1 cellular context compared by ENCODE assay signal in the genomic region with DNA sequence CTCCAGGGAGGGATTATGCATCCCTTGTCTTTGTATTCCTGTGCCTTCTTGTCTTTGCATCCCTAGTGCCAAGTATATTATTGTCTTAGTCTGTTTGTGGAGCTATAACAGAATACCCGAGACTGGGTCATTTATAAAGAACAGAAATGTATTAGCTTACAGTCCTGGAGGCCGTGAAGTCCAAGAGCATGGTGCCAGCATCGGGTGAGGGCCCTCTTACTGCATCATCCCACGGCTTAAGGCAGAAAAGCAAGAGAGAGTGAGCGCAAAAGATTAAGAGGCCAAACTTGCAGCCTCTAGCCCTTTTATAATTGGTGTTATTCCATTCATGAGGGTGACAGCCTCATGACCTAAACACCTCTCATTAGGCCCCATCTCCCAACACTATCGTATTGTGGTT.
TF ChIP-seq lines count a peak whose summit lies in the region.

No MANE protein-coding gene starts in this region.

TF ChIP-seq in K562, 482 proteins besides CTCF, POLR2A, EP300 and RAD21:
- TF ChIP-seq, protein P1, sequence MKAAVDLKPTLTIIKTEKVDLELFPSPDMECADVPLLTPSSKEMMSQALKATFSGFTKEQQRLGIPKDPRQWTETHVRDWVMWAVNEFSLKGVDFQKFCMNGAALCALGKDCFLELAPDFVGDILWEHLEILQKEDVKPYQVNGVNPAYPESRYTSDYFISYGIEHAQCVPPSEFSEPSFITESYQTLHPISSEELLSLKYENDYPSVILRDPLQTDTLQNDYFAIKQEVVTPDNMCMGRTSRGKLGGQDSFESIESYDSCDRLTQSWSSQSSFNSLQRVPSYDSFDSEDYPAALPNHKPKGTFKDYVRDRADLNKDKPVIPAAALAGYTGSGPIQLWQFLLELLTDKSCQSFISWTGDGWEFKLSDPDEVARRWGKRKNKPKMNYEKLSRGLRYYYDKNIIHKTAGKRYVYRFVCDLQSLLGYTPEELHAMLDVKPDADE (conservative IDR thresholded peaks at IDR 0.05; ENCODE audit: control insufficient read depth, low read depth, low read length): no peak
- TF ChIP-seq ZNF431 (CRISPR knock-in tag; IDR thresholded peaks at IDR 0.05) (no peak), RHOXF2B (CRISPR knock-in tag; conservative IDR thresholded peaks at IDR 0.05) (no peak), GTF2E2 (tag; IDR thresholded peaks at IDR 0.05) (no peak)
